Comparison of ENCODE assay signal across 8 cellular contexts in the genomic region with DNA sequence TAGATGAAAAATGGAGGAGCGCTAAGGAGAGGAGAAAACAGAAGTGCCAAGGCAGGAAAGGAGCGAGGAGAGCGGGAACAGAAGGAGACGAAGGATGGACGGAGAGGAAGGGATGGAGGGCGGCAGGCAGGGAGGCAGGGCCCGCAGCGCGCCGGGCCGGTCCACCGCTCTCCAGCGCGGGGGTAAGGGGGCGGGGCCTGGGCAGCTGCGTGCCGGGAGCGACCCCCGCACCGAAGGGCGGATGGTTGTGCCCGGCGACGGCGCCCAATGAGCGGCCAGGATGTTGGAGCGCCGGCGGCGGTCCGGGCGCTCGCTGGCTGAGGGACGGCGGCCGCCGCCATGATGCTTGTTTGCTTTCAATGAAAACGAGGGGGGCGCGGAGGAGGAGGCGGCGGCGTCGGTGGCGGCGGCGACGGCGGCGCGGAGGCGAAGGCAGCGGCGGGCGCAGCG. TPM values are rescaled to one million over a fixed set of nuclear protein-coding genes. Genes with fewer than 3 reads are reported as not detected.
DNase-seq lines count a peak whose midpoint lies in the region; ATAC-seq and TF ChIP-seq lines count a peak whose summit lies in the region.

A gene (plus strand): TSS at position 320 of the 450 bp plus-strand sequence. CDS start 34,898 bp downstream, outside the sequence.

- H3K4me1 ChIP-seq in right atrium auricular region (peaks cover 0 to 28% of the 10 kb centered on the region in 2 donors), psoas muscle (peaks cover 14% of the 10 kb centered on the region), urinary bladder (ENCODE audit: insufficient read depth) (no peaks in the 10 kb centered on the region)

- no peaks in the 10 kb centered on the region for H3K27me3 ChIP-seq in right atrium auricular region
- H3K27me3 ChIP-seq in psoas muscle (ENCODE audit: insufficient read depth in 3 of 3, low read length in 2 of 3) = no peaks in the 10 kb centered on the region

- ATAC-seq in GM18502 (IDR thresholded peaks at IDR 0.05; ENCODE audit: poor library complexity, unreplicated experiment) (peak; percentile 94), HG02943 (IDR thresholded peaks at IDR 0.05; ENCODE audit: low read depth, unreplicated experiment) (peak; percentile 79), psoas muscle (peak; percentile 100)

- intact Hi-C loops in psoas muscle (cut with DNase I) = no loop called here

- H3K4me3 ChIP-seq in right atrium auricular region = peak within 1 kb of the TSS; percentile 86 to 96
- peak within 1 kb of the TSS; percentile 99 for H3K4me3 ChIP-seq in psoas muscle
- H3K4me3 ChIP-seq in urinary bladder (ENCODE audit: low read depth, low read length) = peak within 1 kb of the TSS; percentile 99

- 0 to 1% (median 1%) methylated on average over 38 to 56 of the region's 56 CpGs for WGBS in psoas muscle, 3 donors
- WGBS in urinary bladder = under 1% methylated on average over 56 of the region's 56 CpGs

- H3K36me3 ChIP-seq in right atrium auricular region = no peaks in the 10 kb centered on the region
- H3K36me3 ChIP-seq in psoas muscle (ENCODE audit: insufficient read depth in 1 of 2, low read depth in 1 of 2) = peaks cover 0 to 6% of the 10 kb centered on the region in 2 donors
- H3K36me3 ChIP-seq in urinary bladder (ENCODE audit: insufficient read depth) = no peaks in the 10 kb centered on the region

- H3K9me3 ChIP-seq in right atrium auricular region (no peaks in the 10 kb centered on the region), psoas muscle (no peaks in the 10 kb centered on the region)

- TF ChIP-seq CTCF in right atrium auricular region (IDR thresholded peaks at IDR 0.05) = no peak
- TF ChIP-seq CTCF in psoas muscle (IDR thresholded peaks at IDR 0.05) = no peak

- DNase-seq in NCI-H187 (lab: John Stamatoyannopoulos, UW) = peak; percentile 76 to 78
- peak; percentile 92 to 98 (median 94) for DNase-seq in T-helper 2 cell
- peak; percentile 35 to 95 (median 90) for DNase-seq in anterior cingulate cortex (lab: John Stamatoyannopoulos, UW)
- peak; percentile 90 for DNase-seq in right atrium auricular region (ENCODE audit: low spot score)
- peak; percentile 95 to 96 for DNase-seq in psoas muscle

- H3K27ac ChIP-seq in right atrium auricular region = peak within 1 kb of the TSS; percentile 90
- H3K27ac ChIP-seq in psoas muscle = peak within 1 kb of the TSS; percentile 89
- peak within 1 kb of the TSS; percentile 96 for H3K27ac ChIP-seq in urinary bladder (ENCODE audit: low read depth)

RNA-seq across cellular contexts. Expression of the gene that starts here (rescaled TPM):
- 1 to 10 TPM; 7.2 to 7.7 TPM for total RNA-seq in right atrium auricular region
- total RNA-seq in psoas muscle = 10 to 100 TPM in 1 of 4 donors, 1 to 10 TPM in 3; 7.0 to 12.7 (median 8.9) TPM
- 10 to 100 TPM in 1 of 3 donors, 1 to 10 TPM in 2; 3.6 to 13.7 (median 8.4) TPM for polyA plus RNA-seq in psoas muscle
- total RNA-seq in urinary bladder = 35.4 TPM
- 9.4 TPM for polyA plus RNA-seq in urinary bladder

Comparison
In these comparisons a context has a peak if more than half of its experiments do, and no peak if none do; other contexts are left out.
1. Peak in every context shown above with its lines: DNase-seq, ATAC-seq, H3K4me3 ChIP-seq and H3K27ac ChIP-seq.